24 cellular contexts compared by ENCODE assay signal in genomic region chr5:146388418-146388817, GRCh38. TPM values are rescaled to one million over a fixed set of nuclear protein-coding genes. Genes with fewer than 3 reads are reported as not detected.
DNase-seq lines count a peak whose midpoint lies in the region; ATAC-seq and TF ChIP-seq lines count a peak whose summit lies in the region.
"Had no signal": no experiment of that assay in that cellular context is flagged by ENCODE, and none has a peak within 500 bp of the region (broad histone marks: within the 10 kb centered on the region; RNA-seq: fewer than 3 reads in every experiment).

No MANE protein-coding gene starts in this region.

- TF ChIP-seq EP300 in SK-N-SH (IDR thresholded peaks at IDR 0.05; ENCODE audit: borderline replicate concordance in 1 of 2, low read depth in 1 of 2, low read length in 1 of 2), result no peak

- 20% methylated on average over 2 of the region's 2 CpGs for WGBS in SK-N-SH (ENCODE audit: low lambda C conversion rate)

- H3K36me3 ChIP-seq in SK-N-SH (replicated peaks in 1 of 2; ENCODE audit: control insufficient read depth in 1 of 2, insufficient read depth in 2 of 2, low read length in 1 of 2) (no peaks in the 10 kb centered on the region), brain microvascular endothelial cell (replicated peaks) (no peaks in the 10 kb centered on the region), left ventricle myocardium inferior (no peaks in the 10 kb centered on the region)
- H3K36me3 ChIP-seq: BLaER1 treated with 17β-estradiol and CSF1 and Interleukin-3, amounts not matched to agents 10 nM and 100 nM; spleen; WERI-Rb-1 had no signal

- no peaks in the 10 kb centered on the region for H3K9me3 ChIP-seq in SK-N-SH
- no peaks in the 10 kb centered on the region for H3K9me3 ChIP-seq in left ventricle myocardium inferior (replicated peaks)
- H3K9me3 ChIP-seq: BLaER1 treated with 17β-estradiol and CSF1 and Interleukin-3, amounts not matched to agents 10 nM and 100 nM; body of pancreas; spleen had no signal

- no peak overlapping the region for H3K4me3 ChIP-seq in SK-N-SH (ENCODE audit: low read depth in 2 of 2, low read length in 1 of 2)
- no peak overlapping the region for H3K4me3 ChIP-seq in brain microvascular endothelial cell (ENCODE audit: low read depth, low read length)
- no peak overlapping the region for H3K4me3 ChIP-seq in skeletal muscle cell (ENCODE audit: low read depth, low read length)
- H3K4me3 ChIP-seq in left ventricle myocardium inferior, result no peak overlapping the region
- H3K4me3 ChIP-seq: BLaER1 treated with 17β-estradiol and CSF1 and Interleukin-3, amounts not matched to agents 10 nM and 100 nM; body of pancreas; spleen had no signal

- in situ Hi-C loops in brain microvascular endothelial cell (cut with HindIII; ENCODE audit: low pct_ligation_motif_present, low sequenced_read_pairs), result no loop called here

- no peaks in the 10 kb centered on the region for H3K79me2 ChIP-seq in SK-N-SH (ENCODE audit: insufficient read depth)

- H3K4me1 ChIP-seq in SK-N-SH (ENCODE audit: control insufficient read depth in 1 of 2, insufficient read depth in 2 of 2, low read depth in 1 of 2, low read length in 1 of 2), result no peaks in the 10 kb centered on the region
- no peaks in the 10 kb centered on the region for H3K4me1 ChIP-seq in left ventricle myocardium inferior
- H3K4me1 ChIP-seq: BLaER1 treated with 17β-estradiol and CSF1 and Interleukin-3, amounts not matched to agents 10 nM and 100 nM; body of pancreas; spleen had no signal

- no peak overlapping the region for H3K9ac ChIP-seq in SK-N-SH
- H3K9ac ChIP-seq: BLaER1 treated with 17β-estradiol and CSF1 and Interleukin-3, amounts not matched to agents 10 nM and 100 nM had no signal

- no peaks in the 10 kb centered on the region for H3K9me2 ChIP-seq in SK-N-SH

- no peaks in the 10 kb centered on the region for H4K20me1 ChIP-seq in SK-N-SH (ENCODE audit: insufficient read depth)
- H4K20me1 ChIP-seq: BLaER1 treated with 17β-estradiol and CSF1 and Interleukin-3, amounts not matched to agents 10 nM and 100 nM had no signal

- no peak for TF ChIP-seq RAD21 in SK-N-SH (IDR thresholded peaks at IDR 0.05; ENCODE audit: low read length)

- TF ChIP-seq CTCF in SK-N-SH (IDR thresholded peaks at IDR 0.05) (no peak), brain microvascular endothelial cell (IDR thresholded peaks at IDR 0.05; ENCODE audit: low read depth, low read length, missing control alignments) (no peak), left ventricle myocardium inferior (IDR thresholded peaks at IDR 0.05; ENCODE audit: borderline replicate concordance) (no peak)

- DNase-seq in SK-N-SH, result no peak
- DNase-seq in NCI-H2029 treated with DMSO at 0.1 percent for 48 hours (lab: John Stamatoyannopoulos, UW), result peak; percentile 55
- peak; percentile 6 for DNase-seq in brain microvascular endothelial cell
- DNase-seq in skeletal muscle cell (ENCODE audit: low read depth), result peak; percentile 12
- no peak for DNase-seq in left ventricle myocardium inferior
- DNase-seq in NCI-H2107 (lab: John Stamatoyannopoulos, UW), result no peak
- DNase-seq in NCI-H510A treated with DMSO at 0.1 percent for 48 hours (lab: John Stamatoyannopoulos, UW), result no peak
- DNase-seq: 8988T; activated CD4-positive, alpha-beta T cell treated with anti-CD3 and anti-CD28 coated beads, Interleukin-2, amount 50 U/mL, for 48 hours; activated naive CD4-positive, alpha-beta T cell treated with anti-CD3 and anti-CD28 coated beads, Interleukin-2, amount 10 ng/mL, durations not matched to agents 7 days and 5 days; body of pancreas; dermis blood vessel endothelial cell; NCI-H1694 treated with DMSO at 0.1 percent for 48 hours; NCI-H526 treated with DMSO at 0.1 percent for 48 hours; spleen; stimulated activated CD8-positive, alpha-beta memory T cell treated with anti-CD3 and anti-CD28 coated beads, Interleukin-4, amount 100 ng/mL, for 48 hours; T-helper 17 cell; WERI-Rb-1 had no signal

- no peak overlapping the region for H2AFZ ChIP-seq in SK-N-SH (ENCODE audit: low read depth)

- POLR2A ChIA-PET in SK-N-SH (lab: Yijun Ruan, JAX), result no interaction called here

- H3K4me2 ChIP-seq in SK-N-SH, result no peak overlapping the region
- H3K4me2 ChIP-seq: BLaER1 treated with 17β-estradiol and CSF1 and Interleukin-3, amounts not matched to agents 10 nM and 100 nM had no signal

- peak; percentile 49; the same call in 2 of the 3 replicates for ATAC-seq in SK-N-SH treated with all-trans-retinoic acid at 6 μM for 48 hours
- ATAC-seq: body of pancreas, HCT116, T-helper 17 cell had no signal

- H3K27me3 ChIP-seq in SK-N-SH (ENCODE audit: insufficient read depth) (peaks cover 17% of the 10 kb centered on the region; the same call in 1 of the 2 replicates), brain microvascular endothelial cell (replicated peaks) (peaks cover 2% of the 10 kb centered on the region), left ventricle myocardium inferior (ENCODE audit: low read depth) (peaks cover 57% of the 10 kb centered on the region)
- H3K27me3 ChIP-seq: BLaER1 treated with 17β-estradiol and CSF1 and Interleukin-3, amounts not matched to agents 10 nM and 100 nM; body of pancreas had no signal

- CTCF ChIA-PET in SK-N-SH (lab: Yijun Ruan, JAX), result interaction anchor here (0.8 kb wide), 1 partner anchor 145 kb away, joined by 3 read pairs; no protein-coding TSS in a partner anchor

- intact Hi-C loops in left ventricle myocardium inferior (cut with micrococcal nuclease), result no loop called here

- H3K27ac ChIP-seq in SK-N-SH (ENCODE audit: low read depth in 2 of 2, low read length in 1 of 2) (no peak overlapping the region), brain microvascular endothelial cell (no peak overlapping the region), left ventricle myocardium inferior (replicated peaks) (no peak overlapping the region)
- H3K27ac ChIP-seq: BLaER1 treated with 17β-estradiol and CSF1 and Interleukin-3, amounts not matched to agents 10 nM and 100 nM; body of pancreas; epithelial cell of prostate; spleen; WERI-Rb-1 had no signal

- H3F3A ChIP-seq in SK-N-SH (replicated peaks; ENCODE audit: insufficient read depth), result no peaks in the 10 kb centered on the region

TF ChIP-seq in SK-N-SH treated with all-trans-retinoic acid at 6 μM for 48 hours, 23 proteins besides CTCF, POLR2A, EP300 and RAD21:
- TF ChIP-seq SNAI2 (CRISPR knock-in tag; IDR thresholded peaks at IDR 0.05) (no peak), ZNF565 (CRISPR knock-in tag; conservative IDR thresholded peaks at IDR 0.05; ENCODE audit: low read depth) (no peak)

TF ChIP-seq in SK-N-SH, 30 proteins besides CTCF, POLR2A, EP300 and RAD21 (continues in another document):
- TF ChIP-seq NRF1 (IDR thresholded peaks at IDR 0.05; ENCODE audit: low read depth, low read length), result no peak
- TF ChIP-seq NFIC (IDR thresholded peaks at IDR 0.05; ENCODE audit: borderline replicate concordance), result no peak
- no peak for TF ChIP-seq GABPA (IDR thresholded peaks at IDR 0.05; ENCODE audit: low read depth)
- TF ChIP-seq TEAD4 (IDR thresholded peaks at IDR 0.05; ENCODE audit: borderline replicate concordance, insufficient read depth), result no peak
- no peak for TF ChIP-seq ZBTB33 (IDR thresholded peaks at IDR 0.05; ENCODE audit: borderline replicate concordance, low read depth)
- no peak for TF ChIP-seq FOXJ3 (CRISPR knock-in tag; IDR thresholded peaks at IDR 0.05)
- no peak for TF ChIP-seq USF2 (IDR thresholded peaks at IDR 0.05; ENCODE audit: borderline replicate concordance, low read depth, low read length)
- no peak for TF ChIP-seq ELF1 (IDR thresholded peaks at IDR 0.05)
- TF ChIP-seq PBX3 (IDR thresholded peaks at IDR 0.05), result no peak
- TF ChIP-seq EZH2phosphoT487 (IDR thresholded peaks at IDR 0.05; ENCODE audit: borderline replicate concordance, low read depth), result no peak

RNA-seq across cellular contexts. Expression of gene POU4F3, which starts 49.8 kb away (rescaled TPM):
- polyA plus RNA-seq in SK-N-SH (2012; rRNA removed), result 0.05 and 0.08 TPM in 2 replicates
- 0.04 and 0.09 TPM in 2 replicates for polyA plus RNA-seq in SK-N-SH (2012; cell fraction: cytosol; rRNA removed)
- polyA plus RNA-seq in SK-N-SH (2012; cell fraction: nucleus; rRNA removed), result 0.13 and 0.16 TPM in 2 replicates
- total RNA-seq in left ventricle myocardium inferior, result not detected
- total RNA-seq: dermis blood vessel endothelial cell, OCI-LY7, progenitor cell of endocrine pancreas, T-helper 17 cell had no signal

RNA-seq across cellular contexts. Expression of gene TCERG1, which starts 58.7 kb away (rescaled TPM):
- 38.5 and 47.3 TPM in 2 replicates for polyA plus RNA-seq in SK-N-SH (2012; rRNA removed)
- polyA plus RNA-seq in SK-N-SH (2012; cell fraction: cytosol; rRNA removed), result 21.6 and 26.7 TPM in 2 replicates
- 72.8 and 132 TPM in 2 replicates for polyA plus RNA-seq in SK-N-SH (2012; cell fraction: nucleus; rRNA removed)
- 20.1 TPM for total RNA-seq in left ventricle myocardium inferior

Comparison
In these comparisons a context has a peak if more than half of its experiments do, and no peak if none do; other contexts are left out.
1. DNase-seq: peak in NCI-H2029 treated with DMSO at 0.1 percent for 48 hours (single experiment), brain microvascular endothelial cell (single experiment) and skeletal muscle cell (single experiment); none in SK-N-SH (single experiment), left ventricle myocardium inferior (single experiment), NCI-H2107 (single experiment) and NCI-H510A treated with DMSO at 0.1 percent for 48 hours (single experiment).